In the genomic region with DNA sequence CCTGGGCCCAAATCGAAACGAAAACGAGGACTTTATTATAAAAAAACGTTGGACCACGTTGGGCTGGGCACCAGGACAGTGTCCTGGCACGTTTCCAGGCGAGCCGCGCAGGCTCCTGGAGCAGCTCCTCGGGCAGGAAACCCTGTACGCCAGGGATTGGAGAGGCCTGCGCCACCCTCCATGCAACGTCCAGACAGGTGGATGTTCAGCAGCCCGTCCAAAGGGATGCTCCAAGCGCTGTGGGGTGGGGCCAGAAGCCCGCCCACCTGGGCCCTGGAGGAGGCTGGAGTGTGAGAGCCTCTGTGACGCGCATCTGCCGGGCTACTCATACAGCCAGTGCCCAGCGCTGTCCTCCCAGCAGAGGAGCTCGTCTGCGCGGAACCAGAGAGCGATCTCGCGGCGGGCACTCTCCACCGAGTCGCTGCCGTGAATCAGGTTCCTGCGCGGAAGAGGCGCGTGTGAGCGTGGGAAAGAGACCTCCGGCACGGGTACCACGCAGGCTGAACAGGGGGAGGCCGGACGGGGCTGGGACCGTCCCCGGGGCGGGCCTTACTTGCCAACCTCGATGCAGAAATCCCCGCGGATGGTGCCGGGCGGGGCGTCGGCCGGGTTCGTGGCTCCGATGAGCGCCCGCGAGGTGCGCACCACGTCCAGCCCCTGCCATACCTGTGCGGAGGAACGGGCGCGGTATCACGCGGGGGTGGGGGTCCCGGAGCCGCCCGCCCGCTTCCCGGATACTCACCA, we compare ENCODE assay signal across 8 cellular contexts. TPM values are rescaled to one million over a fixed set of nuclear protein-coding genes. Genes with fewer than 3 reads are reported as not detected.
DNase-seq lines count a peak whose midpoint lies in the region; ATAC-seq and TF ChIP-seq lines count a peak whose summit lies in the region.

No MANE protein-coding gene starts in this region.

- POLR2A ChIA-PET in Caco-2 (lab: Charles Lee) = no interaction called here

- H3K4me1 ChIP-seq in upper lobe of left lung (peaks cover 31 to 52% (median 37%) of the 10 kb centered on the region in 4 donors), Caco-2 (peaks cover 8% of the 10 kb centered on the region)

- peaks cover 10 to 51% (median 37%) of the 10 kb centered on the region in 4 donors for H3K36me3 ChIP-seq in upper lobe of left lung
- H3K36me3 ChIP-seq in Caco-2 (ENCODE audit: control insufficient read depth, insufficient read depth, low read length) = no peaks in the 10 kb centered on the region

- H3K27ac Mint-ChIP-seq in neural crest cell (ENCODE audit: unreplicated experiment) (peak overlapping the region; percentile 83), Caco-2 (ENCODE audit: unreplicated experiment) (no peak overlapping the region)

- TF ChIP-seq POLR2A in GM10847 (IDR thresholded peaks at IDR 0.05; ENCODE audit: extremely low read depth, insufficient read length) (peak; percentile 11), upper lobe of left lung (IDR thresholded peaks at IDR 0.05) (no peak)

- DNase-seq in NCI-H748 (lab: John Stamatoyannopoulos, UW; ENCODE audit: unreplicated experiment) = peak; percentile 86
- peak; percentile 47 for DNase-seq in activated T-helper 9 cell treated with anti-CD3 and anti-CD28 coated beads, Interleukin-2, amount 50 U/mL, for 16 hours (ENCODE audit: low read depth)
- DNase-seq in fibroblast of villous mesenchyme (ENCODE audit: low read depth) = peak; percentile 55
- DNase-seq in neural crest cell (ENCODE audit: low read depth, low spot score) = no peak
- peak; percentile 40 to 91 for DNase-seq in upper lobe of left lung
- DNase-seq in Caco-2 = no peak
- DNase-seq in NCI-H345 (lab: John Stamatoyannopoulos, UW) = no peak

- intact Hi-C loops in Caco-2 (cut with micrococcal nuclease; ENCODE audit: unreplicated experiment) = no loop called here

- peak overlapping the region; percentile 85 for H3K4me3 Mint-ChIP-seq in neural crest cell
- no peak overlapping the region for H3K4me3 Mint-ChIP-seq in Caco-2 (ENCODE audit: unreplicated experiment)

- peak overlapping the region; percentile 81 for H3K4me3 ChIP-seq in fibroblast of villous mesenchyme (ENCODE audit: low read depth, low read length)
- peak overlapping the region; percentile 74 to 99 (median 98) for H3K4me3 ChIP-seq in upper lobe of left lung
- H3K4me3 ChIP-seq in Caco-2 (ENCODE audit: low read depth, low read length) = no peak overlapping the region

- 14 to 22% methylated on average over 10 to 53 of the region's 69 CpGs for WGBS in upper lobe of left lung, 2 donors

- H3K27me3 Mint-ChIP-seq in neural crest cell (ENCODE audit: low read depth) (peaks cover 6% of the 10 kb centered on the region), Caco-2 (ENCODE audit: insufficient read depth, unreplicated experiment) (no peaks in the 10 kb centered on the region)

- peak in 1 of 2 donors; percentile 22 for ATAC-seq in upper lobe of left lung (ENCODE audit: low FRiP score in 2 of 2)

- no TSS peak for BruUV-seq in Caco-2 (replicated peaks; lab: Mats Ljungman, UMichigan)

- peaks cover 6% of the 10 kb centered on the region for H3K36me3 Mint-ChIP-seq in neural crest cell (ENCODE audit: low read depth)
- H3K36me3 Mint-ChIP-seq in Caco-2 (ENCODE audit: insufficient read depth, unreplicated experiment) = peaks cover 70% of the 10 kb centered on the region

- CTCF ChIA-PET in Caco-2 (lab: Charles Lee) = interaction anchor here (0.5 kb wide), 1 partner anchor 398 kb away, joined by 4 read pairs; no protein-coding TSS in a partner anchor

- H3K9me3 Mint-ChIP-seq in neural crest cell (no peaks in the 10 kb centered on the region), Caco-2 (ENCODE audit: unreplicated experiment) (no peaks in the 10 kb centered on the region)

- H3K27me3 ChIP-seq in upper lobe of left lung (no peaks in the 10 kb centered on the region), Caco-2 (replicated peaks; ENCODE audit: control insufficient read depth, insufficient read depth, low read length) (no peaks in the 10 kb centered on the region)

- H3K4me1 Mint-ChIP-seq in neural crest cell (peaks cover 8% of the 10 kb centered on the region), Caco-2 (ENCODE audit: low read depth, unreplicated experiment) (no peaks in the 10 kb centered on the region)

- H3K27ac ChIP-seq in upper lobe of left lung = peak overlapping the region; percentile 89 to 98 (median 94)

- no peak for TF ChIP-seq CTCF in fibroblast of villous mesenchyme (IDR thresholded peaks at IDR 0.05; ENCODE audit: insufficient read depth, low read depth, low read length)
- no peak for TF ChIP-seq CTCF in neural crest cell (conservative IDR thresholded peaks at IDR 0.05)
- TF ChIP-seq CTCF in upper lobe of left lung (IDR thresholded peaks at IDR 0.05) = no peak
- no peak for TF ChIP-seq CTCF in Caco-2 (IDR thresholded peaks at IDR 0.05; ENCODE audit: insufficient read depth in 1 of 2, low read depth in 1 of 2, low read length in 1 of 2, severe bottlenecking in 1 of 2, unreplicated experiment in 1 of 2)

- TF ChIP-seq EP300 in upper lobe of left lung (IDR thresholded peaks at IDR 0.05) = no peak

- H3K9me3 ChIP-seq in upper lobe of left lung (no peaks in the 10 kb centered on the region), Caco-2 (no peaks in the 10 kb centered on the region)

RNA-seq across cellular contexts. Expression of a gene that starts 0.8 kb away (rescaled TPM):
- total RNA-seq in fibroblast of villous mesenchyme (41.2 and 63.9 TPM in 2 replicates), neural crest cell (35.0 and 38.0 TPM in 2 replicates), upper lobe of left lung (100 to 1,000 TPM in 2 of 6 donors, 10 to 100 TPM in 4; 57.8 to 155 (median 78.9) TPM), Caco-2 (2022) (5.8 and 7.0 TPM in 2 replicates)

RNA-seq across cellular contexts. Expression of a gene that starts 2.1 kb away (rescaled TPM):
- 13.9 and 15.5 TPM in 2 replicates for total RNA-seq in fibroblast of villous mesenchyme
- 36.5 and 37.0 TPM in 2 replicates for total RNA-seq in neural crest cell
- 10 to 100 TPM; 10.8 to 87.0 (median 21.5) TPM for total RNA-seq in upper lobe of left lung
- 24.1 and 26.7 TPM in 2 replicates for total RNA-seq in Caco-2 (2022)

RNA-seq across cellular contexts. Expression of a gene that starts 2.4 kb away (rescaled TPM):
- total RNA-seq in fibroblast of villous mesenchyme = 52.7 and 67.0 TPM in 2 replicates
- total RNA-seq in neural crest cell = 135 and 141 TPM in 2 replicates
- 10 to 100 TPM; 49.2 to 91.7 (median 69.8) TPM for total RNA-seq in upper lobe of left lung
- 105 and 109 TPM in 2 replicates for total RNA-seq in Caco-2 (2022)

RNA-seq across cellular contexts. Expression of a gene that starts 11.9 kb away (rescaled TPM):
- total RNA-seq in fibroblast of villous mesenchyme (20.3 and 25.5 TPM in 2 replicates), neural crest cell (23.1 and 23.8 TPM in 2 replicates), upper lobe of left lung (100 to 1,000 TPM in 2 of 6 donors, 10 to 100 TPM in 4; 46.2 to 234 (median 64.4) TPM), Caco-2 (2022) (26.0 and 28.0 TPM in 2 replicates)

RNA-seq across cellular contexts. Expression of a gene that starts 12.3 kb away (rescaled TPM):
- total RNA-seq in fibroblast of villous mesenchyme (54.8 and 78.0 TPM in 2 replicates), neural crest cell (71.0 and 73.8 TPM in 2 replicates), upper lobe of left lung (10 to 100 TPM; 53.2 to 85.6 (median 60.5) TPM), Caco-2 (2022) (61.9 and 65.3 TPM in 2 replicates)

Comparison
In these comparisons a context has a peak if more than half of its experiments do, and no peak if none do; other contexts are left out.
1. DNase-seq: peak in NCI-H748 (single experiment), activated T-helper 9 cell treated with anti-CD3 and anti-CD28 coated beads, Interleukin-2, amount 50 U/mL, for 16 hours (single experiment), fibroblast of villous mesenchyme (single experiment) and upper lobe of left lung (2 of 2); none in neural crest cell (single experiment), Caco-2 (0 of 2) and NCI-H345 (single experiment).